1 cellular context compared by ENCODE assay signal in genomic region chrX:37967714-37968113, GRCh38.
TF ChIP-seq lines count a peak whose summit lies in the region.

No MANE protein-coding gene starts in this region.

TF ChIP-seq in H1, 55 proteins besides CTCF, POLR2A, EP300 and RAD21 (continued from another document):
- no peak for TF ChIP-seq KDM4A (IDR thresholded peaks at IDR 0.05; ENCODE audit: low read depth, low read length, severe bottlenecking)
- TF ChIP-seq RFX5 (IDR thresholded peaks at IDR 0.05; ENCODE audit: borderline replicate concordance, low read depth, low read length): no peak
- no peak for TF ChIP-seq RNF2 (IDR thresholded peaks at IDR 0.05; ENCODE audit: borderline replicate concordance, low read depth, low read length, missing control alignments, poor library complexity, severe bottlenecking)
- TF ChIP-seq ASH2L (IDR thresholded peaks at IDR 0.05; ENCODE audit: low read length): no peak
- TF ChIP-seq TAF1 (IDR thresholded peaks at IDR 0.05; ENCODE audit: low read depth, low read length): no peak
- TF ChIP-seq ZNF274 (IDR thresholded peaks at IDR 0.05; ENCODE audit: borderline replicate concordance, extremely low read depth, low read length): no peak
- TF ChIP-seq ATF2 (IDR thresholded peaks at IDR 0.05; ENCODE audit: low read length): no peak
- TF ChIP-seq BCL11A (IDR thresholded peaks at IDR 0.05; ENCODE audit: low read depth in 2 of 2, low read length in 2 of 2): no peak
- TF ChIP-seq CBX8 (IDR thresholded peaks at IDR 0.05; ENCODE audit: borderline replicate concordance, low read depth, low read length): no peak
